3 cellular contexts compared by ENCODE assay signal in genomic region chr4:165668694-165669093, GRCh38.
A peak's percentile ranks its signal among the peaks of the same experiment; 100 is the strongest.
TF ChIP-seq lines count a peak whose summit lies in the region.

No MANE protein-coding gene starts in this region.

TF ChIP-seq in SK-N-SH treated with all-trans-retinoic acid at 6 μM for 48 hours, 23 proteins besides CTCF, POLR2A, EP300 and RAD21:
- no peak for TF ChIP-seq CSRNP3 (CRISPR knock-in tag; IDR thresholded peaks at IDR 0.05)
- no peak for TF ChIP-seq ZNF70 (CRISPR knock-in tag; IDR thresholded peaks at IDR 0.05)
- no peak for TF ChIP-seq TOX (CRISPR knock-in tag; IDR thresholded peaks at IDR 0.05; ENCODE audit: borderline replicate concordance)
- TF ChIP-seq ZNF8 (CRISPR knock-in tag; IDR thresholded peaks at IDR 0.05) = no peak
- no peak for TF ChIP-seq PATZ1 (CRISPR knock-in tag; IDR thresholded peaks at IDR 0.05; ENCODE audit: borderline replicate concordance)
- TF ChIP-seq RARB (CRISPR knock-in tag; IDR thresholded peaks at IDR 0.05) = no peak
- no peak for TF ChIP-seq ARNTL (CRISPR knock-in tag; IDR thresholded peaks at IDR 0.05; ENCODE audit: borderline replicate concordance, low read depth)
- no peak for TF ChIP-seq TCF4 (CRISPR knock-in tag; IDR thresholded peaks at IDR 0.05; ENCODE audit: borderline replicate concordance)
- no peak for TF ChIP-seq GLIS3 (CRISPR knock-in tag; IDR thresholded peaks at IDR 0.05)
- TF ChIP-seq BACH2 (CRISPR knock-in tag; IDR thresholded peaks at IDR 0.05; ENCODE audit: borderline replicate concordance) = no peak
- TF ChIP-seq PPARA (CRISPR knock-in tag; IDR thresholded peaks at IDR 0.05; ENCODE audit: borderline replicate concordance) = no peak
- no peak for TF ChIP-seq CREB5 (CRISPR knock-in tag; IDR thresholded peaks at IDR 0.05; ENCODE audit: low read depth)

TF ChIP-seq in SK-N-SH, 30 proteins besides CTCF, POLR2A, EP300 and RAD21:
- TF ChIP-seq RXRA (IDR thresholded peaks at IDR 0.05; ENCODE audit: borderline replicate concordance, low read depth) = no peak
- no peak for TF ChIP-seq POLR2AphosphoS5 (IDR thresholded peaks at IDR 0.05; ENCODE audit: low read depth, low read length)
- no peak for TF ChIP-seq PBX3 (IDR thresholded peaks at IDR 0.05)
- no peak for TF ChIP-seq JUND (IDR thresholded peaks at IDR 0.05)
- no peak for TF ChIP-seq NRF1 (IDR thresholded peaks at IDR 0.05; ENCODE audit: low read depth, low read length)
- no peak for TF ChIP-seq TEAD4 (IDR thresholded peaks at IDR 0.05; ENCODE audit: borderline replicate concordance, insufficient read depth)
- no peak for TF ChIP-seq SIN3A (IDR thresholded peaks at IDR 0.05; ENCODE audit: borderline replicate concordance, low read depth, low read length)
- TF ChIP-seq SMC3 (IDR thresholded peaks at IDR 0.05; ENCODE audit: low read depth, low read length) = no peak
- no peak for TF ChIP-seq FOXM1 (IDR thresholded peaks at IDR 0.05; ENCODE audit: low read depth)
- TF ChIP-seq FOSL2 (IDR thresholded peaks at IDR 0.05; ENCODE audit: borderline replicate concordance, low read depth) = no peak
- no peak for TF ChIP-seq YY1 (IDR thresholded peaks at IDR 0.05; ENCODE audit: low read depth)
- TF ChIP-seq ELF1 (IDR thresholded peaks at IDR 0.05) = no peak
- no peak for TF ChIP-seq GATA2 (CRISPR knock-in tag; IDR thresholded peaks at IDR 0.05)
- no peak for TF ChIP-seq REST (IDR thresholded peaks at IDR 0.05; ENCODE audit: low read depth, low read length)
- no peak for TF ChIP-seq ZBTB33 (IDR thresholded peaks at IDR 0.05; ENCODE audit: borderline replicate concordance, low read depth)
- no peak for TF ChIP-seq TAF1 (IDR thresholded peaks at IDR 0.05; ENCODE audit: borderline replicate concordance, low read depth, low read length)
- no peak for TF ChIP-seq MAX (IDR thresholded peaks at IDR 0.05; ENCODE audit: low read depth)
- TF ChIP-seq MXI1 (IDR thresholded peaks at IDR 0.05; ENCODE audit: low read depth, low read length) = no peak
- TF ChIP-seq CHD2 (IDR thresholded peaks at IDR 0.05; ENCODE audit: low read length, partially characterized antibody) = no peak

TF ChIP-seq in H1, 55 proteins besides CTCF, POLR2A, EP300 and RAD21 (continued from another document):
- no peak for TF ChIP-seq BCL11A (IDR thresholded peaks at IDR 0.05; ENCODE audit: low read depth in 2 of 2, low read length in 2 of 2)
- no peak for TF ChIP-seq HDAC2 (IDR thresholded peaks at IDR 0.05; ENCODE audit: borderline replicate concordance in 1 of 2, low read depth in 2 of 2, low read length in 2 of 2)
- no peak for TF ChIP-seq CBX5 (IDR thresholded peaks at IDR 0.05; ENCODE audit: low read depth, low read length)
- no peak for TF ChIP-seq GTF2F1 (IDR thresholded peaks at IDR 0.05; ENCODE audit: borderline replicate concordance, low read depth, low read length)
- no peak for TF ChIP-seq SIX5 (IDR thresholded peaks at IDR 0.05; ENCODE audit: low read depth, low read length)
- TF ChIP-seq RNF2 (IDR thresholded peaks at IDR 0.05; ENCODE audit: borderline replicate concordance, low read depth, low read length, missing control alignments, poor library complexity, severe bottlenecking) = no peak
- TF ChIP-seq CEBPB (IDR thresholded peaks at IDR 0.05; ENCODE audit: low read depth, low read length) = no peak
- TF ChIP-seq SAP30 (IDR thresholded peaks at IDR 0.05; ENCODE audit: insufficient read depth, insufficient replicate concordance, low read length) = no peak
- TF ChIP-seq SP1 (IDR thresholded peaks at IDR 0.05; ENCODE audit: low read depth, low read length) = 0 out of 2 replicates have a peak, but pooled peaks have one; percentile 25
